Comparison of ENCODE assay signal across 14 cellular contexts in the genomic region with DNA sequence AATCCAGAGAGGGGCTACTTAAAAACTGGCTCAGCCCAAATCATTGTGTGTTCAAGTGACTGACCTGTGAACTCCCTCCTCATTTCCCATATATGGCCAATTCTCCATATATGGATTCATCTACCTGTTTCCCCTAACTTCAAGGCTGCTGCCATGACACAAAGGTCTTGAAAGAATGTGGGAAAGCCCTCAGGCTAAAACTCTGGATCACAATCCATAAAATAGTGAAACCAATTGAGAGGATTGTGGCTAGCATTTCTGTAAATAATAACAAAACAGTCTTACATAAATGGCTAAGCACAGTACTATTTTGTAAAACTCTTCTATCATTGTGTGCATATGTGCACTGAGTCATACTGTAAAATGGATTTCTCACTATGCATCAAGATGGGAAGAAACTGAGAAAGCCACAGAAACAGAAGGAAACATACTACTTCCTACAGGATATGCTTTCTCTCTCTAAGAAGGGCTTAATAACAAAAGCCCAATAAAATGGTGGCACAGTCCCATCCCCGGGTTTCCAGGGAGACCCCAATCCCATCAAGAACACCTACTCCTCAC.
DNase-seq lines count a peak whose midpoint lies in the region; FAIRE-seq and TF ChIP-seq lines count a peak whose summit lies in the region.
"Had no signal": no experiment of that assay in that cellular context is flagged by ENCODE, and none has a peak within 500 bp of the region (broad histone marks: within the 10 kb centered on the region; RNA-seq: fewer than 3 reads in every experiment).

No MANE protein-coding gene starts in this region.

- no peak overlapping the region for H3K14ac ChIP-seq in trophoblast cell (ENCODE audit: low read length)

- peak overlapping the region; percentile 52 for H2BK5ac ChIP-seq in trophoblast cell (ENCODE audit: low read depth, low read length, poor library complexity)

- H3K9ac ChIP-seq in endothelial cell of umbilical vein (replicated peaks; ENCODE audit: extremely low read depth, insufficient read depth, low read length) (peak overlapping the region; percentile 17), trophoblast cell (ENCODE audit: low read length) (no peak overlapping the region)

- DNase-seq in ELR (ENCODE audit: low read depth) (peak; percentile 9), NCI-H226 (peak; percentile 22), endothelial cell of umbilical vein (ENCODE audit: low read depth, low spot score) (peak; percentile 85), trophoblast cell (peak in 1 of 2 donors; percentile 57), ureter (ENCODE audit: low spot score) (no peak), D721Med (ENCODE audit: insufficient read length, low spot score) (no peak), NCI-H69 (lab: John Stamatoyannopoulos, UW) (no peak)
- no peak for DNase-seq in stimulated activated CD4-positive, alpha-beta T cell treated with anti-CD3 and anti-CD28 coated beads, Interleukin-12 subunit alpha, Interleukin-12 subunit beta, amount 100 ng/mL, for 4 hours
- DNase-seq: DMS 273 treated with DMSO at 0.1 percent for 48 hours, midbrain, NCI-H446 treated with DMSO at 0.1 percent for 48 hours, SIG-M5, testis had no signal

- dilution Hi-C loops in endothelial cell of umbilical vein (cut with MboI; ENCODE audit: extremely low pct_ligation_motif_present, low sequenced_read_pairs), result no loop called here

- H4K20me1 ChIP-seq in endothelial cell of umbilical vein (replicated peaks; ENCODE audit: control insufficient read depth, extremely low read depth, insufficient read depth, low read length), result no peaks in the 10 kb centered on the region

- no peak for TF ChIP-seq POLR2A in endothelial cell of umbilical vein (IDR thresholded peaks at IDR 0.05; ENCODE audit: low read depth, low read length)

- FAIRE-seq in endothelial cell of umbilical vein (lab: Jason Lieb, UNC), result no peak
- no peak for FAIRE-seq in D721Med (lab: Jason Lieb, UNC)
- FAIRE-seq: colon had no signal

- H3K4ac ChIP-seq in trophoblast cell (ENCODE audit: low read depth, low read length), result no peak overlapping the region

- H3K36me3 ChIP-seq in endothelial cell of umbilical vein (ENCODE audit: control insufficient read depth in 2 of 2, extremely low read depth in 1 of 2, insufficient read depth in 2 of 2, low read length in 2 of 2) (no peaks in the 10 kb centered on the region), trophoblast cell (ENCODE audit: control insufficient read depth in 1 of 2, insufficient read depth in 2 of 2, low read length in 2 of 2) (no peaks in the 10 kb centered on the region)

- H3K27ac ChIP-seq in endothelial cell of umbilical vein (ENCODE audit: insufficient read depth, low read depth, low read length), result peak overlapping the region; percentile 73
- H3K27ac ChIP-seq in trophoblast cell (ENCODE audit: low read depth, low read length), result peak overlapping the region; percentile 86
- H3K27ac ChIP-seq: testis had no signal

- POLR2A ChIA-PET in endothelial cell of umbilical vein (lab: Charles Lee), result interaction anchor here (0.7 kb wide), 1 partner anchor 10 kb away, joined by 4 read pairs; no protein-coding TSS in a partner anchor

- H3K79me2 ChIP-seq in endothelial cell of umbilical vein (ENCODE audit: control insufficient read depth, insufficient read depth, low read length) (peaks cover 83% of the 10 kb centered on the region), trophoblast cell (ENCODE audit: control insufficient read depth, insufficient read depth, low read length, poor library complexity) (peaks cover 5% of the 10 kb centered on the region)

- CTCF ChIA-PET in endothelial cell of umbilical vein (lab: Charles Lee), result interaction anchor here (0.7 to 1.3 kb wide), 3 partner anchors 24 to 828 kb away, joined by 3 read pairs; no protein-coding TSS in a partner anchor

- peak overlapping the region; percentile 47 for H3K4me2 ChIP-seq in endothelial cell of umbilical vein (ENCODE audit: insufficient read depth, low read length)
- H3K4me2 ChIP-seq in trophoblast cell (ENCODE audit: low read length), result no peak overlapping the region

- H3K27me3 ChIP-seq in endothelial cell of umbilical vein (ENCODE audit: control insufficient read depth in 2 of 2, insufficient read depth in 2 of 2, low read length in 2 of 2) (no peaks in the 10 kb centered on the region), trophoblast cell (ENCODE audit: insufficient read depth, low read length) (no peaks in the 10 kb centered on the region)
- H3K27me3 ChIP-seq: testis had no signal

- H3K9me3 ChIP-seq in endothelial cell of umbilical vein (replicated peaks; ENCODE audit: control insufficient read depth, insufficient read depth, low read length) (no peaks in the 10 kb centered on the region), trophoblast cell (ENCODE audit: insufficient read depth, low read depth, low read length) (no peaks in the 10 kb centered on the region)
- H3K9me3 ChIP-seq: testis had no signal

- no peak overlapping the region for H3K23ac ChIP-seq in trophoblast cell (ENCODE audit: low read length)

- H2AK5ac ChIP-seq in trophoblast cell (ENCODE audit: low read length), result no peak overlapping the region

- H4K91ac ChIP-seq in trophoblast cell (ENCODE audit: low read depth, low read length), result peak overlapping the region; percentile 53

- no TSS peak for BruUV-seq in endothelial cell of umbilical vein (replicated peaks; lab: Mats Ljungman, UMichigan)

- no peak overlapping the region for H2AFZ ChIP-seq in endothelial cell of umbilical vein (ENCODE audit: low read depth, low read length)
- H2AFZ ChIP-seq in trophoblast cell (ENCODE audit: insufficient read depth, low read length, poor library complexity), result no peak overlapping the region

- no peaks in the 10 kb centered on the region for H3K9me1 ChIP-seq in endothelial cell of umbilical vein (replicated peaks; ENCODE audit: control insufficient read depth, extremely low read depth, insufficient read depth, low read length)

- H3K4me3 ChIP-seq in endothelial cell of umbilical vein (replicated peaks in 1 of 3; ENCODE audit: insufficient read depth in 1 of 3, low read depth in 1 of 3, low read length in 3 of 3) (no peak overlapping the region), trophoblast cell (ENCODE audit: low read depth, low read length) (no peak overlapping the region)
- H3K4me3 ChIP-seq: testis had no signal

- H2BK12ac ChIP-seq in trophoblast cell (ENCODE audit: low read length), result peak overlapping the region; percentile 95

- H3K18ac ChIP-seq in trophoblast cell (ENCODE audit: low read length), result no peak overlapping the region

- no CpG with 5 or more reads among the region's 1 CpG for WGBS in trophoblast cell (ENCODE audit: extremely low coverage, insufficient coverage, insufficient read length)

- H4K8ac ChIP-seq in trophoblast cell (ENCODE audit: low read depth, low read length), result no peak overlapping the region

- peak overlapping the region; percentile 18 for H2BK120ac ChIP-seq in trophoblast cell (ENCODE audit: insufficient read depth, low read length, poor library complexity)

- TF ChIP-seq CTCF in endothelial cell of umbilical vein (IDR thresholded peaks at IDR 0.05; ENCODE audit: extremely low read depth in 1 of 2, insufficient read depth in 1 of 2, low read depth in 1 of 2, low read length in 2 of 2) (no peak), D721Med (IDR thresholded peaks at IDR 0.05; ENCODE audit: insufficient read depth, missing control alignments) (no peak)

- no peak overlapping the region for H4K12ac ChIP-seq in trophoblast cell (ENCODE audit: low read depth, low read length)

- intact Hi-C loops in endothelial cell of umbilical vein (cut with micrococcal nuclease), result loop anchor here (2.0 to 5.0 kb wide), 4 partner anchors 21 to 809 kb away; no protein-coding TSS in a partner anchor

- peaks cover 11% of the 10 kb centered on the region for H3K79me1 ChIP-seq in trophoblast cell (ENCODE audit: low read length)

- H3K4me1 ChIP-seq in endothelial cell of umbilical vein (ENCODE audit: control insufficient read depth, extremely low read depth, insufficient read depth, low read length), result peaks cover 75% of the 10 kb centered on the region
- peaks cover 17 to 32% of the 10 kb centered on the region in 2 experiments for H3K4me1 ChIP-seq in trophoblast cell (ENCODE audit: control insufficient read depth in 1 of 2, insufficient read depth in 2 of 2, low read length in 2 of 2)

TF ChIP-seq in endothelial cell of umbilical vein, 7 proteins besides CTCF, POLR2A, EP300 and RAD21:
- TF ChIP-seq, protein P1, sequence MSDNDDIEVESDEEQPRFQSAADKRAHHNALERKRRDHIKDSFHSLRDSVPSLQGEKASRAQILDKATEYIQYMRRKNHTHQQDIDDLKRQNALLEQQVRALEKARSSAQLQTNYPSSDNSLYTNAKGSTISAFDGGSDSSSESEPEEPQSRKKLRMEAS (IDR thresholded peaks at IDR 0.05; ENCODE audit: insufficient read depth, insufficient read length), result no peak
- peak; percentile 77 for TF ChIP-seq FOS (IDR thresholded peaks at IDR 0.05; ENCODE audit: borderline replicate concordance, insufficient read depth, low read length)
- TF ChIP-seq JUN (IDR thresholded peaks at IDR 0.05; ENCODE audit: borderline replicate concordance, insufficient read depth, insufficient read length, low read depth), result peak; percentile 74
- no peak for TF ChIP-seq MYC (IDR thresholded peaks at IDR 0.05; ENCODE audit: low read depth, low read length)
- peak; percentile 45 for TF ChIP-seq GATA2 (IDR thresholded peaks at IDR 0.05; ENCODE audit: insufficient read depth, insufficient read length, low read depth, low read length)
- peak; percentile 14 for TF ChIP-seq POLR2AphosphoS5 (IDR thresholded peaks at IDR 0.05; ENCODE audit: insufficient read depth, low read depth, low read length)
- no peak for TF ChIP-seq EZH2 (IDR thresholded peaks at IDR 0.05; ENCODE audit: borderline replicate concordance, low read depth, low read length, severe bottlenecking)

Comparison
In these comparisons a context has a peak if more than half of its experiments do, and no peak if none do; other contexts are left out.
1. DNase-seq: peak in ELR (single experiment), NCI-H226 (single experiment) and endothelial cell of umbilical vein (single experiment); none in stimulated activated CD4-positive, alpha-beta T cell treated with anti-CD3 and anti-CD28 coated beads, Interleukin-12 subunit alpha, Interleukin-12 subunit beta, amount 100 ng/mL, for 4 hours (single experiment), ureter (single experiment), D721Med (single experiment) and NCI-H69 (single experiment).